Comparison of ENCODE assay signal across 1 cellular context in genomic region chr1:242211254-242212022, GRCh38.
TF ChIP-seq lines count a peak whose summit lies in the region.

No MANE protein-coding gene starts in this region.

TF ChIP-seq in WTC11, 78 proteins besides CTCF, POLR2A, EP300 and RAD21 (continued from another document):
- TF ChIP-seq AR (CRISPR knock-in tag; IDR thresholded peaks at IDR 0.05) = no peak
- TF ChIP-seq RORB (CRISPR knock-in tag; IDR thresholded peaks at IDR 0.05) = no peak
